8 cellular contexts compared by ENCODE assay signal in genomic region chr6:79869600-79870084, GRCh38.
DNase-seq lines count a peak whose midpoint lies in the region; ATAC-seq and TF ChIP-seq lines count a peak whose summit lies in the region.

No MANE protein-coding gene starts in this region.

- peaks cover 2% of the 10 kb centered on the region for H3K27me3 Mint-ChIP-seq in GM23338 (ENCODE audit: insufficient read depth, low read depth, poor library complexity)
- H3K27me3 Mint-ChIP-seq in activated T-helper 17 cell treated with anti-CD3 and anti-CD28 coated beads, Interleukin-2, amount 50 U/mL, for 72 hours: peaks cover 4% of the 10 kb centered on the region

- H3K4me3 ChIP-seq in GM23338 (peak overlapping the region; percentile 39; the same call in 1 of the 2 replicates), fibroblast of the aortic adventitia (ENCODE audit: low read depth, low read length) (peak overlapping the region; percentile 45), neuronal stem cell (ENCODE audit: low read length in 2 of 2) (peak overlapping the region in 1 of 2 donors; percentile 6)

- H4K8ac ChIP-seq in neuronal stem cell (ENCODE audit: low read depth, low read length): no peak overlapping the region

- peak overlapping the region; percentile 98 for H2AFZ ChIP-seq in GM23338
- peak overlapping the region; percentile 74 for H2AFZ ChIP-seq in neuronal stem cell (ENCODE audit: low read length)

- H2AK5ac ChIP-seq in neuronal stem cell (ENCODE audit: low read depth, low read length): no peak overlapping the region

- H2BK120ac ChIP-seq in neuronal stem cell (ENCODE audit: low read depth, low read length): no peak overlapping the region

- H3K4me3 Mint-ChIP-seq in GM23338: peak overlapping the region; percentile 42; the same call in 1 of the 3 replicates
- peak overlapping the region; percentile 67 for H3K4me3 Mint-ChIP-seq in activated T-helper 17 cell treated with anti-CD3 and anti-CD28 coated beads, Interleukin-2, amount 50 U/mL, for 72 hours

- H3K9me2 ChIP-seq in GM23338 (ENCODE audit: insufficient read depth): no peaks in the 10 kb centered on the region

- H3K36me3 ChIP-seq in GM23338 (ENCODE audit: insufficient read depth) (no peaks in the 10 kb centered on the region), KOPT-K1 (ENCODE audit: insufficient read depth, low read length) (no peaks in the 10 kb centered on the region), neuronal stem cell (replicated peaks in 1 of 2; ENCODE audit: control insufficient read depth in 2 of 2, insufficient read depth in 2 of 2, low read length in 2 of 2) (no peaks in the 10 kb centered on the region)

- H3K36me3 Mint-ChIP-seq in GM23338 (ENCODE audit: low read depth): no peaks in the 10 kb centered on the region
- no peaks in the 10 kb centered on the region for H3K36me3 Mint-ChIP-seq in activated T-helper 17 cell treated with anti-CD3 and anti-CD28 coated beads, Interleukin-2, amount 50 U/mL, for 72 hours (ENCODE audit: low read depth)

- H3K4me2 ChIP-seq in GM23338 (peak overlapping the region; percentile 70), neuronal stem cell (ENCODE audit: insufficient read depth, low read length, poor library complexity, severe bottlenecking) (no peak overlapping the region)

- H3K14ac ChIP-seq in neuronal stem cell (ENCODE audit: low read length): no peak overlapping the region

- no peak overlapping the region for H3K27ac Mint-ChIP-seq in GM23338
- H3K27ac Mint-ChIP-seq in activated T-helper 17 cell treated with anti-CD3 and anti-CD28 coated beads, Interleukin-2, amount 50 U/mL, for 72 hours: peak overlapping the region; percentile 43

- H3K9me3 ChIP-seq in KOPT-K1 (ENCODE audit: insufficient read depth, low read length, poor library complexity, severe bottlenecking) (no peaks in the 10 kb centered on the region), neuronal stem cell (replicated peaks in 1 of 2; ENCODE audit: control insufficient read depth in 2 of 2, insufficient read depth in 1 of 2, low read depth in 1 of 2, low read length in 2 of 2) (no peaks in the 10 kb centered on the region)

- no peak overlapping the region for H3K9ac ChIP-seq in neuronal stem cell (ENCODE audit: low read depth, low read length, poor library complexity)

- H3K4me1 ChIP-seq in GM23338 (ENCODE audit: insufficient read depth) (peaks cover 15% of the 10 kb centered on the region), neuronal stem cell (ENCODE audit: control insufficient read depth in 2 of 2, insufficient read depth in 1 of 2, low read depth in 1 of 2, low read length in 2 of 2) (peaks cover 3 to 35% of the 10 kb centered on the region in 2 donors)

- peak; percentile 87 for DNase-seq in ELF-1 (ENCODE audit: low read depth, low spot score)
- DNase-seq in GM23338 (ENCODE audit: low spot score): peak; percentile 89
- peak; percentile 70 for DNase-seq in RPMI7951 (ENCODE audit: low read depth)
- peak; percentile 62 for DNase-seq in fibroblast of the aortic adventitia (ENCODE audit: low read depth)
- peak; percentile 65 for DNase-seq in neuronal stem cell (ENCODE audit: low spot score)
- peak; percentile 33 for DNase-seq in stromal cell of bone marrow (ENCODE audit: low read depth)

- H3F3A ChIP-seq in GM23338 (replicated peaks; ENCODE audit: low read depth): no peaks in the 10 kb centered on the region

- H2BK5ac ChIP-seq in neuronal stem cell (ENCODE audit: low read length): no peak overlapping the region

- no peak overlapping the region for H3K4ac ChIP-seq in neuronal stem cell (ENCODE audit: low read length)

- H3K79me1 ChIP-seq in neuronal stem cell (ENCODE audit: low read depth, low read length): no peaks in the 10 kb centered on the region

- peak; percentile 67 to 86 for TF ChIP-seq CTCF in GM23338 (conservative IDR thresholded peaks at IDR 0.05; ENCODE audit: low read depth in 2 of 2)
- peak; percentile 97 for TF ChIP-seq CTCF in fibroblast of the aortic adventitia (IDR thresholded peaks at IDR 0.05; ENCODE audit: insufficient read depth, low read length)

- H4K20me1 ChIP-seq in GM23338 (replicated peaks; ENCODE audit: insufficient read depth): no peaks in the 10 kb centered on the region

- no peak overlapping the region for H3K27ac ChIP-seq in GM23338 (ENCODE audit: low read depth)
- peak overlapping the region; percentile 37 for H3K27ac ChIP-seq in KOPT-K1 (ENCODE audit: low read depth, low read length, poor library complexity, severe bottlenecking)
- H3K27ac ChIP-seq in neuronal stem cell (replicated peaks; ENCODE audit: low read length): no peak overlapping the region

- no peak overlapping the region for H2BK15ac ChIP-seq in neuronal stem cell (ENCODE audit: low read length)

- no peak overlapping the region for H4K91ac ChIP-seq in neuronal stem cell (ENCODE audit: low read depth, low read length, poor library complexity)

- peaks cover 22% of the 10 kb centered on the region for H3K4me1 Mint-ChIP-seq in GM23338
- peaks cover 8% of the 10 kb centered on the region for H3K4me1 Mint-ChIP-seq in activated T-helper 17 cell treated with anti-CD3 and anti-CD28 coated beads, Interleukin-2, amount 50 U/mL, for 72 hours

- no peak overlapping the region for H2BK12ac ChIP-seq in neuronal stem cell (ENCODE audit: low read length)

- no peak overlapping the region for H3K18ac ChIP-seq in neuronal stem cell (ENCODE audit: low read length)

- H3K23ac ChIP-seq in neuronal stem cell (ENCODE audit: low read depth, low read length, poor library complexity): no peak overlapping the region

- WGBS in neuronal stem cell (ENCODE audit: extremely low coverage in 2 of 2, insufficient read length in 2 of 2, insufficient replicate concordance in 1 of 2), 2 donors: no CpG with 5 or more reads among the region's 20 CpGs

- H3K27me3 ChIP-seq in GM23338 (ENCODE audit: insufficient read depth) (no peaks in the 10 kb centered on the region), neuronal stem cell (ENCODE audit: control insufficient read depth in 3 of 3, insufficient read depth in 3 of 3, low read depth in 1 of 3, low read length in 3 of 3) (no peaks in the 10 kb centered on the region)

- ATAC-seq in GM23338: peak; percentile 95
- peak; percentile 100 for ATAC-seq in activated T-helper 17 cell treated with anti-CD3 and anti-CD28 coated beads, Interleukin-2, amount 50 U/mL, for 72 hours (replicated peaks)

- H3K9me3 Mint-ChIP-seq in GM23338: no peaks in the 10 kb centered on the region
- no peaks in the 10 kb centered on the region for H3K9me3 Mint-ChIP-seq in activated T-helper 17 cell treated with anti-CD3 and anti-CD28 coated beads, Interleukin-2, amount 50 U/mL, for 72 hours

- no peaks in the 10 kb centered on the region for H3K79me2 ChIP-seq in GM23338 (replicated peaks; ENCODE audit: insufficient read depth)

TF ChIP-seq in GM23338, 12 proteins besides CTCF, POLR2A, EP300 and RAD21:
- TF ChIP-seq EZH2 (IDR thresholded peaks at IDR 0.05; ENCODE audit: low read depth, unreplicated experiment): no peak
- peak; percentile 42 for TF ChIP-seq ETS1 (IDR thresholded peaks at IDR 0.05)

Comparison
In these comparisons a context has a peak if more than half of its experiments do, and no peak if none do; other contexts are left out.
1. DNase-seq: peak in every context shown above with its lines; median percentile 89 in GM23338; 87 in ELF-1; 70 in RPMI7951; 65 in neuronal stem cell; 62 in fibroblast of the aortic adventitia; 33 in stromal cell of bone marrow.